ENCODE assay signal across 13 cellular contexts in the genomic region with DNA sequence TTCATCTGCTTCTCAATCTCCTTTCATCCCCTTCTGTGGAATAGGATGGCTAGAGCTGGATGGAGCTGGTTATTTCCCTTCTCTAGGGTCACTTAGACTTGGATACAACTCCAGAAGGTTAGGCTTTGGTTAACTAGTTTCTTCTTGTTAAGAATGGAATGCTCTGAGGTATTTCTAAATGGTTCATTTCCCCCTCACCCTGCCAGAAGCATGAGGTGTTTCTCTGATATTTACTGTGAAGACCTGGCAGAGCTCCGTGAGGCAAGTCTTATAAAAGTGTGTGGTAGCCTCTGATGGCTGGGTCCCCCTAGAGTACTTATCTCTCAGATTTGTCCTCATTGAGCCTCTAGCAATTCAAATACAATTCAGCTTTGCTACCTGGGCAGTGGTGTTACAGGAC.
DNase-seq lines count a peak whose midpoint lies in the region; ATAC-seq and TF ChIP-seq lines count a peak whose summit lies in the region.
"Had no signal": no experiment of that assay in that cellular context is flagged by ENCODE, and none has a peak within 500 bp of the region (broad histone marks: within the 10 kb centered on the region; RNA-seq: fewer than 3 reads in every experiment).

No MANE protein-coding gene starts in this region.

- H3K9me2 ChIP-seq in SK-N-SH: no peaks in the 10 kb centered on the region

- peak overlapping the region; percentile 23 to 49; a peak in 3 of 4 replicates for H3K4me3 ChIP-seq in SK-N-SH (ENCODE audit: low read depth in 2 of 2, low read length in 1 of 2)
- H3K4me3 ChIP-seq in fibroblast of the aortic adventitia (ENCODE audit: low read depth, low read length): peak overlapping the region; percentile 23
- no peak overlapping the region for H3K4me3 ChIP-seq in smooth muscle cell
- peak overlapping the region in 1 of 2 donors; percentile 26 for H3K4me3 ChIP-seq in aorta (ENCODE audit: low read length in 2 of 2)

- no peak for TF ChIP-seq EP300 in SK-N-SH (IDR thresholded peaks at IDR 0.05; ENCODE audit: borderline replicate concordance in 1 of 2, low read depth in 1 of 2, low read length in 1 of 2)

- no peak for ATAC-seq in aorta (ENCODE audit: low FRiP score)

- peak; percentile 22 for DNase-seq in HFFc6
- no peak for DNase-seq in SK-N-SH
- peak; percentile 47 for DNase-seq in fibroblast of the aortic adventitia (ENCODE audit: low read depth)
- no peak for DNase-seq in smooth muscle cell (lab: John Stamatoyannopoulos, UW; ENCODE audit: unreplicated experiment)
- no peak for DNase-seq in activated CD4-positive, alpha-beta T cell treated with anti-CD3 and anti-CD28 coated beads, Interleukin-2, amount 10 ng/mL, durations not matched to agents 7 days and 5 days
- DNase-seq in aorta: no peak
- DNase-seq in dermis blood vessel endothelial cell: no peak
- DNase-seq: activated CD4-positive, CD25-positive, alpha-beta regulatory T cell treated with anti-CD3 and anti-CD28 coated beads, Interleukin-2, amount 50 U/mL, for 72 hours; brain microvascular endothelial cell; COR-L47; HCEC 1CT; NCI-H1105 treated with DMSO at 0.1 percent for 48 hours; substantia nigra had no signal

- H3K27ac Mint-ChIP-seq in HFFc6: peak overlapping the region; percentile 74
- no peak overlapping the region for H3K27ac Mint-ChIP-seq in activated CD4-positive, alpha-beta T cell treated with anti-CD3 and anti-CD28 coated beads, Interleukin-2, amount 10 ng/mL, durations not matched to agents 7 days and 5 days

- H3K36me3 Mint-ChIP-seq in HFFc6 (ENCODE audit: low read depth): peaks cover 6% of the 10 kb centered on the region; the same call in 1 of the 2 replicates
- H3K36me3 Mint-ChIP-seq in activated CD4-positive, alpha-beta T cell treated with anti-CD3 and anti-CD28 coated beads, Interleukin-2, amount 10 ng/mL, durations not matched to agents 7 days and 5 days (ENCODE audit: low read depth): no peaks in the 10 kb centered on the region

- H3K4me1 Mint-ChIP-seq in HFFc6 (ENCODE audit: low read depth): peaks cover 29% of the 10 kb centered on the region
- no peaks in the 10 kb centered on the region for H3K4me1 Mint-ChIP-seq in activated CD4-positive, alpha-beta T cell treated with anti-CD3 and anti-CD28 coated beads, Interleukin-2, amount 10 ng/mL, durations not matched to agents 7 days and 5 days

- no peak for TF ChIP-seq RAD21 in SK-N-SH (IDR thresholded peaks at IDR 0.05; ENCODE audit: low read length)

- H3K27me3 ChIP-seq in SK-N-SH (ENCODE audit: insufficient read depth) (no peaks in the 10 kb centered on the region; the same call in 1 of the 2 replicates), smooth muscle cell (ENCODE audit: low read depth) (no peaks in the 10 kb centered on the region), aorta (ENCODE audit: control insufficient read depth in 1 of 2, insufficient read depth in 2 of 2, low read length in 1 of 2) (no peaks in the 10 kb centered on the region)
- H3K27me3 ChIP-seq: brain microvascular endothelial cell had no signal

- CTCF ChIA-PET in SK-N-SH (lab: Yijun Ruan, JAX): no interaction called here
- CTCF ChIA-PET in activated CD4-positive, alpha-beta T cell treated with anti-CD3 and anti-CD28 coated beads, Interleukin-2, amount 10 ng/mL, durations not matched to agents 7 days and 5 days (lab: Charles Lee): no interaction called here

- WGBS in SK-N-SH (ENCODE audit: low lambda C conversion rate): 0% methylated on average over 1 of the region's 1 CpG
- WGBS in smooth muscle cell (ENCODE audit: low lambda C conversion rate): 23% methylated on average over 1 of the region's 1 CpG
- 19 to 34% methylated on average over 1 of the region's 1 CpG for WGBS in aorta, 2 donors

- no peaks in the 10 kb centered on the region for H3K79me2 ChIP-seq in SK-N-SH (ENCODE audit: insufficient read depth)
- no peaks in the 10 kb centered on the region for H3K79me2 ChIP-seq in smooth muscle cell (ENCODE audit: low read depth)

- peak overlapping the region; percentile 74 for H3K4me2 ChIP-seq in SK-N-SH
- no peak overlapping the region for H3K4me2 ChIP-seq in smooth muscle cell

- H3K9me3 ChIP-seq in SK-N-SH (no peaks in the 10 kb centered on the region), smooth muscle cell (replicated peaks; ENCODE audit: low read depth) (no peaks in the 10 kb centered on the region), aorta (ENCODE audit: control insufficient read depth, low read length) (no peaks in the 10 kb centered on the region)

- H2AFZ ChIP-seq in SK-N-SH (ENCODE audit: low read depth) (peak overlapping the region; percentile 57; the same call in 1 of the 2 replicates), smooth muscle cell (ENCODE audit: low read depth) (peak overlapping the region; percentile 69)

- H3K27me3 Mint-ChIP-seq in HFFc6 (ENCODE audit: insufficient read depth): no peaks in the 10 kb centered on the region; the same call in 1 of the 2 replicates
- H3K27me3 Mint-ChIP-seq in activated CD4-positive, alpha-beta T cell treated with anti-CD3 and anti-CD28 coated beads, Interleukin-2, amount 10 ng/mL, durations not matched to agents 7 days and 5 days: no peaks in the 10 kb centered on the region

- 0 out of 2 replicates have a peak, but pooled peaks cover 4% of the 10 kb centered on the region for H3K9me3 Mint-ChIP-seq in HFFc6
- H3K9me3 Mint-ChIP-seq in activated CD4-positive, alpha-beta T cell treated with anti-CD3 and anti-CD28 coated beads, Interleukin-2, amount 10 ng/mL, durations not matched to agents 7 days and 5 days: peaks cover 19% of the 10 kb centered on the region

- no peaks in the 10 kb centered on the region for H3K36me3 ChIP-seq in SK-N-SH (replicated peaks in 1 of 2; ENCODE audit: control insufficient read depth in 1 of 2, insufficient read depth in 2 of 2, low read length in 1 of 2)
- no peaks in the 10 kb centered on the region for H3K36me3 ChIP-seq in smooth muscle cell (ENCODE audit: low read depth)
- H3K36me3 ChIP-seq in aorta (ENCODE audit: control insufficient read depth in 1 of 2, insufficient read depth in 2 of 2, low read length in 1 of 2): no peaks in the 10 kb centered on the region
- H3K36me3 ChIP-seq: brain microvascular endothelial cell had no signal

- H3K4me1 ChIP-seq in SK-N-SH (ENCODE audit: control insufficient read depth in 1 of 2, insufficient read depth in 2 of 2, low read depth in 1 of 2, low read length in 1 of 2): no peaks in the 10 kb centered on the region
- no peaks in the 10 kb centered on the region for H3K4me1 ChIP-seq in smooth muscle cell (ENCODE audit: low read depth)
- H3K4me1 ChIP-seq in aorta (ENCODE audit: control insufficient read depth in 1 of 2, insufficient read depth in 2 of 2, low read length in 2 of 2): no peaks in the 10 kb centered on the region

- H3K9ac ChIP-seq in SK-N-SH (no peak overlapping the region), smooth muscle cell (ENCODE audit: low read depth) (no peak overlapping the region)

- no peaks in the 10 kb centered on the region for H4K20me1 ChIP-seq in SK-N-SH (ENCODE audit: insufficient read depth)
- no peaks in the 10 kb centered on the region for H4K20me1 ChIP-seq in smooth muscle cell (ENCODE audit: low read depth)

- no peak overlapping the region for H3K27ac ChIP-seq in SK-N-SH (ENCODE audit: low read depth in 2 of 2, low read length in 1 of 2)
- no peak overlapping the region for H3K27ac ChIP-seq in smooth muscle cell (ENCODE audit: low read depth)
- peak overlapping the region in 1 of 2 donors; percentile 57 for H3K27ac ChIP-seq in aorta (ENCODE audit: low read depth in 1 of 2, low read length in 2 of 2)
- H3K27ac ChIP-seq: brain microvascular endothelial cell had no signal

- intact Hi-C loops in aorta (cut with DNase I): loop anchor here in 1 of 2 donors (10.0 kb wide), 1 partner anchor 209 kb away; a partner anchor contains a TSS

- H3F3A ChIP-seq in SK-N-SH (replicated peaks; ENCODE audit: insufficient read depth): no peaks in the 10 kb centered on the region
- H3F3A ChIP-seq in smooth muscle cell (ENCODE audit: low read depth): no peaks in the 10 kb centered on the region

- POLR2A ChIA-PET in SK-N-SH (lab: Yijun Ruan, JAX): no interaction called here
- POLR2A ChIA-PET in activated CD4-positive, alpha-beta T cell treated with anti-CD3 and anti-CD28 coated beads, Interleukin-2, amount 10 ng/mL, durations not matched to agents 7 days and 5 days (lab: Charles Lee): no interaction called here

- TF ChIP-seq CTCF in HFFc6 (IDR thresholded peaks at IDR 0.05): no peak
- TF ChIP-seq CTCF in SK-N-SH (IDR thresholded peaks at IDR 0.05): no peak
- no peak for TF ChIP-seq CTCF in fibroblast of the aortic adventitia (IDR thresholded peaks at IDR 0.05; ENCODE audit: insufficient read depth, low read length)
- no peak for TF ChIP-seq CTCF in smooth muscle cell (IDR thresholded peaks at IDR 0.05; ENCODE audit: borderline replicate concordance, insufficient read depth, poor library complexity, severe bottlenecking)

- H3K4me3 Mint-ChIP-seq in HFFc6: peak overlapping the region; percentile 74
- H3K4me3 Mint-ChIP-seq in activated CD4-positive, alpha-beta T cell treated with anti-CD3 and anti-CD28 coated beads, Interleukin-2, amount 10 ng/mL, durations not matched to agents 7 days and 5 days: no peak overlapping the region

TF ChIP-seq in SK-N-SH, 30 proteins besides CTCF, POLR2A, EP300 and RAD21 (continues in another document):
- TF ChIP-seq, protein P1, sequence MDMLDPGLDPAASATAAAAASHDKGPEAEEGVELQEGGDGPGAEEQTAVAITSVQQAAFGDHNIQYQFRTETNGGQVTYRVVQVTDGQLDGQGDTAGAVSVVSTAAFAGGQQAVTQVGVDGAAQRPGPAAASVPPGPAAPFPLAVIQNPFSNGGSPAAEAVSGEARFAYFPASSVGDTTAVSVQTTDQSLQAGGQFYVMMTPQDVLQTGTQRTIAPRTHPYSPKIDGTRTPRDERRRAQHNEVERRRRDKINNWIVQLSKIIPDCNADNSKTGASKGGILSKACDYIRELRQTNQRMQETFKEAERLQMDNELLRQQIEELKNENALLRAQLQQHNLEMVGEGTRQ (IDR thresholded peaks at IDR 0.05; ENCODE audit: borderline replicate concordance, low read depth, low read length): no peak
- TF ChIP-seq, protein P2, sequence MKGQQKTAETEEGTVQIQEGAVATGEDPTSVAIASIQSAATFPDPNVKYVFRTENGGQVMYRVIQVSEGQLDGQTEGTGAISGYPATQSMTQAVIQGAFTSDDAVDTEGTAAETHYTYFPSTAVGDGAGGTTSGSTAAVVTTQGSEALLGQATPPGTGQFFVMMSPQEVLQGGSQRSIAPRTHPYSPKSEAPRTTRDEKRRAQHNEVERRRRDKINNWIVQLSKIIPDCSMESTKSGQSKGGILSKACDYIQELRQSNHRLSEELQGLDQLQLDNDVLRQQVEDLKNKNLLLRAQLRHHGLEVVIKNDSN (IDR thresholded peaks at IDR 0.05; ENCODE audit: borderline replicate concordance, low read depth): no peak
- no peak for TF ChIP-seq YY1 (IDR thresholded peaks at IDR 0.05; ENCODE audit: low read depth)

Comparison
In these comparisons a context has a peak if more than half of its experiments do, and no peak if none do; other contexts are left out.
1. DNase-seq: peak in HFFc6 (single experiment) and fibroblast of the aortic adventitia (single experiment); none in SK-N-SH (single experiment), smooth muscle cell (single experiment), activated CD4-positive, alpha-beta T cell treated with anti-CD3 and anti-CD28 coated beads, Interleukin-2, amount 10 ng/mL, durations not matched to agents 7 days and 5 days (single experiment), aorta (0 of 2) and dermis blood vessel endothelial cell (single experiment).